In genomic region chr3:113556556-113557335, GRCh38 we compare ENCODE assay signal across 2 cellular contexts.
TF ChIP-seq lines count a peak whose summit lies in the region.

No MANE protein-coding gene starts in this region.

TF ChIP-seq in GM23338, 12 proteins besides CTCF, POLR2A, EP300 and RAD21:
- no peak for TF ChIP-seq ZNF462 (CRISPR knock-in tag; IDR thresholded peaks at IDR 0.05)
- no peak for TF ChIP-seq JUNB (IDR thresholded peaks at IDR 0.05; ENCODE audit: unreplicated experiment)
- TF ChIP-seq EZH2 (IDR thresholded peaks at IDR 0.05; ENCODE audit: low read depth, unreplicated experiment), result no peak
- no peak for TF ChIP-seq ETS1 (IDR thresholded peaks at IDR 0.05)
- no peak for TF ChIP-seq POLR2AphosphoS5 (IDR thresholded peaks at IDR 0.05; ENCODE audit: low read depth)
- no peak for TF ChIP-seq STAT1 (IDR thresholded peaks at IDR 0.05; ENCODE audit: unreplicated experiment)
- TF ChIP-seq EZH2phosphoT487 (IDR thresholded peaks at IDR 0.05; ENCODE audit: unreplicated experiment), result no peak
- TF ChIP-seq ZNF331 (CRISPR knock-in tag; IDR thresholded peaks at IDR 0.05; ENCODE audit: low read depth), result no peak
- TF ChIP-seq REST (IDR thresholded peaks at IDR 0.05; ENCODE audit: unreplicated experiment), result no peak
- no peak for TF ChIP-seq NANOG (IDR thresholded peaks at IDR 0.05; ENCODE audit: borderline replicate concordance)
- no peak for TF ChIP-seq ZNF114 (CRISPR knock-in tag; IDR thresholded peaks at IDR 0.05)
- TF ChIP-seq CREB1 (CRISPR knock-in tag; IDR thresholded peaks at IDR 0.05; ENCODE audit: low read depth), result no peak

TF ChIP-seq in WTC11, 78 proteins besides CTCF, POLR2A, EP300 and RAD21:
- no peak for TF ChIP-seq TCF7 (CRISPR knock-in tag; IDR thresholded peaks at IDR 0.05; ENCODE audit: low read depth)
- TF ChIP-seq ATF1 (CRISPR knock-in tag; IDR thresholded peaks at IDR 0.05), result no peak
- TF ChIP-seq NFYB (CRISPR knock-in tag; conservative IDR thresholded peaks at IDR 0.05; ENCODE audit: low read depth), result no peak
